8 cellular contexts compared by ENCODE assay signal in the genomic region with DNA sequence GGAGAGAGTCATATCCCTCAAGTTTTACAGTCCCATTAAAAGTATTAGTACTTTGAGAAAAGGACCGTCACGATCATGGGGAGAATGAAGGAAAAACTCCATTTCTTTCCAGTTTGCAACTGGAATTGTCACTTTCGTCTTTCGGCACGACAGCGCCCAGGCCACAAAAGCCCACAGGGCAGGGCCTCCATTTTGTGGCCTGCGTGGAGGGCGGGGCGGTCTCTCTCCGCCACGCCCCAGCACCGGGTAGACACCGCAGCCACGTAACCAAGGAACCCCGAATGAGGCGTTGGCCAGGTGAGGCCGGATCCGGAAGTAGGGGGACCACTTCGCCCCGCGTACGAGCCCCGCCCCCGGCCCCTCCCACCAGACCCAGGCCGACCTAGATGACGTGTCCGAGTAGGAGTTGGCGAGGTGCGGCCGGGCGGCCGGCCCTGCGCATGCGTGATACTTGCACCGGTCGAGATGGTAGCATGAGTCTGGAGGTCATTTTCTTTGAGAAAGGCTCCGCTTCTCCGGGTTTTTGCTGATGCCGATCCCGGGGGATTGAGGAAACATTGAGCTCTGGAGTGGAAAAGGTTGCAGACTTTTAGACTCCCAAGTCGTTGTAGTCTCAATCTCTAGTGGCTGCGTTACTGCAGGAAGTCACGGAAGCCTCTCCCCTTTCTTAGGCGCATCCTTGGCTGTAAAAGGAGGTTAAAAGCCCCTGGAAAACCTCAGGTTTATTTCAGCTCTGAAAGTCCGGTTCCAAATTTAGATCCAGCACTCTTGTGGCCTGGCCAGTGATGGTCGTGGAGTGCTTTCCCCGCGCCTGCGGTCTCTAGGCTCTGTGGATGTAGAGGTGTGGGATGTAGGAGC. TPM values are rescaled to one million over a fixed set of nuclear protein-coding genes. Genes with fewer than 3 reads are reported as not detected.
DNase-seq lines count a peak whose midpoint lies in the region; ATAC-seq and TF ChIP-seq lines count a peak whose summit lies in the region.

No MANE protein-coding gene starts in this region.

- H3K18ac ChIP-seq in mesenchymal stem cell (ENCODE audit: low read depth in 1 of 2, low read length in 2 of 2): peak overlapping the region; percentile 52 to 71

- H4K8ac ChIP-seq in mesenchymal stem cell (ENCODE audit: low read length): peak overlapping the region; percentile 100

- H3K79me1 ChIP-seq in mesenchymal stem cell (replicated peaks; ENCODE audit: low read length, poor library complexity, severe bottlenecking): peaks cover 5% of the 10 kb centered on the region

- H3K14ac ChIP-seq in mesenchymal stem cell (ENCODE audit: low read length in 2 of 2): no peak overlapping the region

- H3K27ac Mint-ChIP-seq in activated CD8-positive, alpha-beta memory T cell treated with anti-CD3 and anti-CD28 coated beads, Interleukin-2, amount 10 ng/mL, durations not matched to agents 7 days and 5 days: peak overlapping the region; percentile 100

- ATAC-seq in activated CD8-positive, alpha-beta memory T cell treated with anti-CD3 and anti-CD28 coated beads, Interleukin-2, amount 10 ng/mL, durations not matched to agents 7 days and 5 days: peak; percentile 70

- H2AK5ac ChIP-seq in mesenchymal stem cell (ENCODE audit: low read length, severe bottlenecking): peak overlapping the region; percentile 86

- H2BK15ac ChIP-seq in mesenchymal stem cell (ENCODE audit: low read depth, poor library complexity, severe bottlenecking): peak overlapping the region; percentile 98

- H2BK120ac ChIP-seq in mesenchymal stem cell (ENCODE audit: low read depth, low read length): peak overlapping the region; percentile 71

- peak overlapping the region; percentile 95 for H4K91ac ChIP-seq in mesenchymal stem cell (ENCODE audit: low read length)

- H3K27ac ChIP-seq in mesenchymal stem cell (ENCODE audit: low read length, poor library complexity, severe bottlenecking): peak overlapping the region; percentile 79

- peak overlapping the region; percentile 55 for H3K4me2 ChIP-seq in mesenchymal stem cell (ENCODE audit: low read length, poor library complexity, severe bottlenecking)

- 9% methylated on average over 49 of the region's 49 CpGs for WGBS in mesenchymal stem cell

- no peak overlapping the region for H3K9ac ChIP-seq in endocrine pancreas (ENCODE audit: control insufficient read depth, insufficient read depth, low read length)
- H3K9ac ChIP-seq in mesenchymal stem cell (ENCODE audit: low read length): peak overlapping the region; percentile 96

- H3K27me3 Mint-ChIP-seq in activated CD8-positive, alpha-beta memory T cell treated with anti-CD3 and anti-CD28 coated beads, Interleukin-2, amount 10 ng/mL, durations not matched to agents 7 days and 5 days: no peaks in the 10 kb centered on the region

- peaks cover 15% of the 10 kb centered on the region for H3K36me3 Mint-ChIP-seq in activated CD8-positive, alpha-beta memory T cell treated with anti-CD3 and anti-CD28 coated beads, Interleukin-2, amount 10 ng/mL, durations not matched to agents 7 days and 5 days

- H3K27me3 ChIP-seq in endocrine pancreas (ENCODE audit: control insufficient read depth, insufficient read depth, low read length) (no peaks in the 10 kb centered on the region), mesenchymal stem cell (ENCODE audit: control insufficient read depth in 1 of 2, insufficient read depth in 1 of 2, low read length in 2 of 2) (no peaks in the 10 kb centered on the region)

- DNase-seq in COLO668 (lab: John Stamatoyannopoulos, UW; ENCODE audit: unreplicated experiment) (peak; percentile 100), GM20000 (ENCODE audit: low spot score) (peak; percentile 92), HT1080 (ENCODE audit: low read depth) (peak; percentile 96), NOMO-1 treated with DMSO at 0.1 percent for 48 hours (lab: John Stamatoyannopoulos, UW; ENCODE audit: unreplicated experiment) (peak; percentile 93), mesenchymal stem cell (peak; percentile 97)
- DNase-seq in activated CD8-positive, alpha-beta memory T cell treated with anti-CD3 and anti-CD28 coated beads, Interleukin-2, amount 10 ng/mL, durations not matched to agents 7 days and 5 days: peak; percentile 99
- peak; percentile 93 for DNase-seq in stimulated activated CD8-positive, alpha-beta memory T cell treated with anti-CD3 and anti-CD28 coated beads, Interleukin-12 subunit alpha, Interleukin-12 subunit beta, amount 100 ng/mL, for 24 hours (ENCODE audit: extremely low read depth)

- peaks cover 72% of the 10 kb centered on the region for H3K4me1 Mint-ChIP-seq in activated CD8-positive, alpha-beta memory T cell treated with anti-CD3 and anti-CD28 coated beads, Interleukin-2, amount 10 ng/mL, durations not matched to agents 7 days and 5 days

- H2AFZ ChIP-seq in mesenchymal stem cell (ENCODE audit: low read depth, low read length): peak overlapping the region; percentile 80

- peaks cover 17% of the 10 kb centered on the region for H3K4me1 ChIP-seq in endocrine pancreas (ENCODE audit: control insufficient read depth, insufficient read depth, low read length)
- peaks cover 3% of the 10 kb centered on the region for H3K4me1 ChIP-seq in mesenchymal stem cell (ENCODE audit: control insufficient read depth, insufficient read depth, low read depth, low read length)

- peak overlapping the region; percentile 83 to 88 for H3K4ac ChIP-seq in mesenchymal stem cell (ENCODE audit: low read depth in 1 of 2, low read length in 2 of 2)

- H3K23ac ChIP-seq in mesenchymal stem cell (ENCODE audit: low read length in 2 of 2): no peak overlapping the region

- no peak for TF ChIP-seq CTCF in GM20000 (IDR thresholded peaks at IDR 0.05; ENCODE audit: extremely low read depth, missing control alignments)

- no peaks in the 10 kb centered on the region for H3K9me3 Mint-ChIP-seq in activated CD8-positive, alpha-beta memory T cell treated with anti-CD3 and anti-CD28 coated beads, Interleukin-2, amount 10 ng/mL, durations not matched to agents 7 days and 5 days (ENCODE audit: low read depth)

- no peak overlapping the region for H2BK12ac ChIP-seq in mesenchymal stem cell (ENCODE audit: low read length in 2 of 2)

- peak overlapping the region; percentile 76 for H3K4me3 Mint-ChIP-seq in activated CD8-positive, alpha-beta memory T cell treated with anti-CD3 and anti-CD28 coated beads, Interleukin-2, amount 10 ng/mL, durations not matched to agents 7 days and 5 days

- H3K9me3 ChIP-seq in endocrine pancreas (ENCODE audit: control insufficient read depth, low read length) (no peaks in the 10 kb centered on the region), mesenchymal stem cell (ENCODE audit: control insufficient read depth, low read length) (no peaks in the 10 kb centered on the region)

- H3K4me3 ChIP-seq in endocrine pancreas (ENCODE audit: control insufficient read depth, insufficient read depth, low read length) (peak overlapping the region; percentile 60), mesenchymal stem cell (ENCODE audit: insufficient read depth in 1 of 2, low read depth in 1 of 2, low read length in 2 of 2) (peak overlapping the region; percentile 52 to 89)

- H3K36me3 ChIP-seq in endocrine pancreas (ENCODE audit: control insufficient read depth, insufficient read depth, low read length) (no peaks in the 10 kb centered on the region), mesenchymal stem cell (ENCODE audit: control insufficient read depth in 1 of 2, insufficient read depth in 2 of 2, low read depth in 1 of 2, low read length in 2 of 2) (no peaks in the 10 kb centered on the region)

- peak overlapping the region; percentile 48 for H2BK5ac ChIP-seq in mesenchymal stem cell (ENCODE audit: low read depth, low read length, poor library complexity, severe bottlenecking)

- CTCF ChIA-PET in activated CD8-positive, alpha-beta memory T cell treated with anti-CD3 and anti-CD28 coated beads, Interleukin-2, amount 10 ng/mL, durations not matched to agents 7 days and 5 days (lab: Charles Lee): interaction anchor here (0.7 to 1.4 kb wide), 3 partner anchors 61 to 242 kb away, joined by 3 to 4 read pairs (median 3); a partner anchor contains a TSS

RNA-seq across cellular contexts. Expression of a gene that starts 2.7 kb away (rescaled TPM):
- total RNA-seq in HT1080 (2014; rRNA removed; shearing (Covaris generic)): 69.5 and 80.5 TPM in 2 replicates
- polyA plus RNA-seq in HT1080 (2015; cell fraction: cytosol; rRNA removed): 59.8 and 71.6 TPM in 2 replicates
- 170 and 177 TPM in 2 replicates for polyA plus RNA-seq in HT1080 (2015; cell fraction: nucleus; rRNA removed)
- 10 to 100 TPM; 67.9 to 79.4 TPM for total RNA-seq in activated CD8-positive, alpha-beta memory T cell treated with anti-CD3 and anti-CD28 coated beads, Interleukin-2, amount 10 ng/mL, durations not matched to agents 7 days and 5 days
- 104 TPM for polyA plus RNA-seq in mesenchymal stem cell (2013, experiment 1 of 2)
- 109 TPM for polyA plus RNA-seq in mesenchymal stem cell (2013, experiment 2 of 2)

Comparison
In these comparisons a context has a peak if more than half of its experiments do, and no peak if none do; other contexts are left out.
1. Peak in every context shown above with its lines: DNase-seq, ATAC-seq, H3K4me3 ChIP-seq and H3K27ac ChIP-seq.